Comparison of ENCODE assay signal across 8 cellular contexts in the genomic region with DNA sequence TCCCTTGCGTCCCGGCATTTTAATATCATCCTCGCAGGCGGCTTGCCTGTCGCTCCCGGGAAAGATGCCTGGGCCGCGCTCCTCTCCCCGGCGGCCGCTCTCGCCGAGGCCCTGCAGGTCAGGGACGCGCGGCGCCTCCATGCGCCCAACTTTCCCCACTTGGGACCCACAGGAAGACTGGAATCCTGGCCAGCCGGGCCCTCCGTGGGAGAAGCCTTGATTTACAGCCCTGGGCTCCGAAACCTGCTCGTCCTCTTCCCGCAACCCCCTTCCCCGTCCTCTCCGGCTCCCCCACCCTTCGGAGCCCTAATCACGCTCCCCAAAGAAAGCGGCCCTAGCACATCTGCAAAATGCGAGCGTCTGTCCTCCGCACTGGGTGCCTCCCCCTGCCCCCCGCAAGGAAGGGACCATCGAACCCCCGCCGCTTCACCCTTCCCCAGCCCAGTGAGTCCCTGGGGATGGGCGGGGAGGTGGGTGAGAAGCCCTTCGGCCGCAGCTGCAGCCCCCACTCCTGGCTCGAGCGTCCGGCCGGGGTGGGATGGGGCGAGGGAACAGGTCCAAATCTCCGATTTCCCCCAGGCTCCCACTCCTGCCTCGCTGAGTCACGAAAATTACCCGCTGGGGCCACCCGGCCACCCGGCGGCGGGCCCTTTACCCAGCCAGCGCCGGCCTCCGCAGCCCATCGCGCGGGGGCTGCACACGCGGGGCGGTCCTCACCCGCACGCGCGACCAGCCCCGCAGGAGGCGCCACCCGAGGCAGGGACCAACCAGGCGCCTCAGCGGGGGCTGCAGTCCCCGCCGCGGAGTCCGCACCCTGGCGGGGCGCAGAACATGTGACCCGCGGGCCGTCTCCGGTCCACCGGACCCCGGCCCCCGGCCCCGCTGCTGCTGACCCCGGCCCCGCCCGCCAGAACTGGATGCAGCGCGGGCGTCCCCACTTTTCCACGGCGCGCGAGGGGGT. TPM values are rescaled to one million over a fixed set of nuclear protein-coding genes. Genes with fewer than 3 reads are reported as not detected.
DNase-seq lines count a peak whose midpoint lies in the region; ATAC-seq and TF ChIP-seq lines count a peak whose summit lies in the region.

No MANE protein-coding gene starts in this region.

- no peak for TF ChIP-seq CTCF in hepatocyte (IDR thresholded peaks at IDR 0.05; ENCODE audit: poor library complexity)

- peaks cover 12% of the 10 kb centered on the region for H3K4me1 ChIP-seq in hepatocyte (ENCODE audit: insufficient read depth)
- H3K4me1 ChIP-seq in skeletal muscle satellite cell (ENCODE audit: control insufficient read depth, insufficient read depth, low read length), result peaks cover 13% of the 10 kb centered on the region

- DNase-seq in hepatocyte (ENCODE audit: low spot score), result peak; percentile 46
- no peak for DNase-seq in occipital lobe (lab: John Stamatoyannopoulos, UW)
- DNase-seq in OCI-M1 (lab: John Stamatoyannopoulos, UW), result no peak

- H3K9me2 ChIP-seq in hepatocyte (replicated peaks; ENCODE audit: insufficient read depth), result no peaks in the 10 kb centered on the region

- ATAC-seq in GM18498 (IDR thresholded peaks at IDR 0.05; ENCODE audit: unreplicated experiment) (peak; percentile 9), HG02852 (IDR thresholded peaks at IDR 0.05; ENCODE audit: unreplicated experiment) (peak; percentile 13), GM21423 (IDR thresholded peaks at IDR 0.05; ENCODE audit: unreplicated experiment) (no peak)
- ATAC-seq in activated T-helper 17 cell treated with anti-CD3 and anti-CD28 coated beads, Interleukin-2, amount 50 U/mL, for 72 hours (replicated peaks), result peak; percentile 1

- no peaks in the 10 kb centered on the region for H3K36me3 Mint-ChIP-seq in activated T-helper 17 cell treated with anti-CD3 and anti-CD28 coated beads, Interleukin-2, amount 50 U/mL, for 72 hours (ENCODE audit: low read depth)

- WGBS in hepatocyte (ENCODE audit: low lambda C conversion rate, missing lambda C conversion rate), result 2% methylated on average over 46 of the region's 93 CpGs

- H3K27ac Mint-ChIP-seq in activated T-helper 17 cell treated with anti-CD3 and anti-CD28 coated beads, Interleukin-2, amount 50 U/mL, for 72 hours, result no peak overlapping the region

- peaks cover 61% of the 10 kb centered on the region for H3K27me3 Mint-ChIP-seq in activated T-helper 17 cell treated with anti-CD3 and anti-CD28 coated beads, Interleukin-2, amount 50 U/mL, for 72 hours

- H3K9me3 Mint-ChIP-seq in activated T-helper 17 cell treated with anti-CD3 and anti-CD28 coated beads, Interleukin-2, amount 50 U/mL, for 72 hours, result peaks cover 5% of the 10 kb centered on the region

- no peak overlapping the region for H3K27ac ChIP-seq in hepatocyte

- peak overlapping the region; percentile 66 for H3K9ac ChIP-seq in skeletal muscle satellite cell (ENCODE audit: low read depth, low read length)

- H3K4me2 ChIP-seq in hepatocyte, result peak overlapping the region; percentile 100
- peak overlapping the region; percentile 98 for H3K4me2 ChIP-seq in skeletal muscle satellite cell (ENCODE audit: low read length)

- H3K9me3 ChIP-seq in hepatocyte (ENCODE audit: low read depth), result no peaks in the 10 kb centered on the region
- H3K9me3 ChIP-seq in skeletal muscle satellite cell (replicated peaks; ENCODE audit: low read length), result no peaks in the 10 kb centered on the region

- H3K79me2 ChIP-seq in hepatocyte, result no peaks in the 10 kb centered on the region

- H3K27me3 ChIP-seq in hepatocyte (peaks cover 16% of the 10 kb centered on the region), skeletal muscle satellite cell (ENCODE audit: control insufficient read depth, insufficient read depth, low read length) (peaks cover 6% of the 10 kb centered on the region)

- peak overlapping the region; percentile 82 for H3K4me3 ChIP-seq in hepatocyte
- H3K4me3 ChIP-seq in skeletal muscle satellite cell (ENCODE audit: low read length), result peak overlapping the region; percentile 90

- H2AFZ ChIP-seq in hepatocyte, result peak overlapping the region; percentile 88

- H4K20me1 ChIP-seq in hepatocyte (ENCODE audit: insufficient read depth, poor library complexity, severe bottlenecking), result no peaks in the 10 kb centered on the region

- H3K36me3 ChIP-seq in hepatocyte (replicated peaks; ENCODE audit: insufficient read depth, low read depth), result no peaks in the 10 kb centered on the region
- no peaks in the 10 kb centered on the region for H3K36me3 ChIP-seq in skeletal muscle satellite cell (ENCODE audit: insufficient read depth, low read length)

- H3K4me3 Mint-ChIP-seq in activated T-helper 17 cell treated with anti-CD3 and anti-CD28 coated beads, Interleukin-2, amount 50 U/mL, for 72 hours, result no peak overlapping the region

- peaks cover 5% of the 10 kb centered on the region for H3K4me1 Mint-ChIP-seq in activated T-helper 17 cell treated with anti-CD3 and anti-CD28 coated beads, Interleukin-2, amount 50 U/mL, for 72 hours

RNA-seq across cellular contexts. Expression of a gene that starts 0.7 kb away (rescaled TPM):
- total RNA-seq in activated T-helper 17 cell treated with anti-CD3 and anti-CD28 coated beads, Interleukin-2, amount 50 U/mL, for 72 hours, result 1 to 10 TPM in 1 of 2 donors, under 1 TPM in 1; 0.22 to 1.1 TPM
- total RNA-seq in hepatocyte (7.9 and 9.9 TPM in 2 replicates), occipital lobe (17.3 TPM)
- 8.7 and 10.7 TPM in 2 replicates for polyA plus RNA-seq in hepatocyte
- total RNA-seq in skeletal muscle satellite cell (2012; rRNA removed), result 5.2 and 10.4 TPM in 2 replicates
